Comparison of ENCODE assay signal across 21 cellular contexts in the genomic region with DNA sequence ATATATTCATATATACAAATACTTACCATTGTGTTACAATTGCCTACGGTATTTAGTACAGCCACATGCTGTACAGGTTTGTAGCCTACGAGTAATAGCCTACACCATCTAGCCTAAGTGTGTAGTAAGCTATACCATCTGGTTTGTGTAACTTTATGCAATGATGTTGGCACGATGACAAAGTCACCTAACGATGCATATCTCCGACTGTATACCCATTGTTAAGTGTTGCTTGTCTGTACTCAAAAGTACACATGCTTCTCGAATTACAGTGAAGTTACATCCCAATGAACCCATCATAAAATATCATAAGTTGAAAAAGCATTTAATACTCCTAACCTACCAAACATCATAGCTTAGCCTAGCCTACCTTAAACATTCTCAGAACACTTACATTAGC.
A peak's percentile ranks its signal among the peaks of the same experiment; 100 is the strongest.
DNase-seq lines count a peak whose midpoint lies in the region; ATAC-seq, FAIRE-seq and TF ChIP-seq lines count a peak whose summit lies in the region.
"Had no signal": no experiment of that assay in that cellular context is flagged by ENCODE, and none has a peak within 500 bp of the region (broad histone marks: within the 10 kb centered on the region; RNA-seq: fewer than 3 reads in every experiment).

No MANE protein-coding gene starts in this region.

- dilution Hi-C loops in mammary epithelial cell (cut with HindIII; ENCODE audit: low sequenced_read_pairs), result no loop called here

- H3K4me2 ChIP-seq in mammary epithelial cell (ENCODE audit: insufficient read depth, low read depth, low read length), result no peak overlapping the region

- 60% methylated on average over 6 of the region's 6 CpGs for WGBS in mammary epithelial cell (ENCODE audit: low coverage, missing lambda C conversion rate)

- TF ChIP-seq CTCF in MCF 10A (IDR thresholded peaks at IDR 0.05; ENCODE audit: unreplicated experiment), result no peak
- no peak for TF ChIP-seq CTCF in mammary epithelial cell (conservative IDR thresholded peaks at IDR 0.05 in 1 of 2, IDR thresholded peaks at IDR 0.05 in 1 of 2; ENCODE audit: extremely low read depth in 1 of 2, insufficient read depth in 1 of 2, low read depth in 1 of 2, low read length in 2 of 2)
- no peak for TF ChIP-seq CTCF in LNCaP clone FGC (IDR thresholded peaks at IDR 0.05; ENCODE audit: control insufficient read depth, extremely low read depth, insufficient read depth)
- TF ChIP-seq CTCF in CD4-positive, alpha-beta T cell (IDR thresholded peaks at IDR 0.05), result no peak

- H3K36me3 ChIP-seq in mammary epithelial cell (ENCODE audit: insufficient read depth, low read length), result no peaks in the 10 kb centered on the region

- no peak for TF ChIP-seq POLR2A in GM12891 (IDR thresholded peaks at IDR 0.05; ENCODE audit: low read depth, low read length)

- no peaks in the 10 kb centered on the region for H3K79me2 ChIP-seq in mammary epithelial cell (ENCODE audit: insufficient read depth, low read length)

- BruUV-seq in MCF 10A (replicated peaks; lab: Mats Ljungman, UMichigan) (no TSS peak), mammary epithelial cell (replicated peaks; lab: Mats Ljungman, UMichigan) (no TSS peak)

- no peaks in the 10 kb centered on the region for H3K9me3 Mint-ChIP-seq in MCF 10A (ENCODE audit: unreplicated experiment)
- no peaks in the 10 kb centered on the region for H3K9me3 Mint-ChIP-seq in CD4-positive, alpha-beta T cell

- in situ Hi-C loops in mammary epithelial cell (cut with MboI; ENCODE audit: low sequenced_read_pairs in 2 of 2), result no loop called here

- no peak overlapping the region for H3K9ac ChIP-seq in mammary epithelial cell (ENCODE audit: insufficient read depth, low read length)

- H4K20me1 ChIP-seq in mammary epithelial cell (ENCODE audit: insufficient read depth, low read length), result no peaks in the 10 kb centered on the region

- intact Hi-C loops in MCF 10A (cut with micrococcal nuclease) (no loop called here), mammary epithelial cell (cut with micrococcal nuclease) (no loop called here)
- intact Hi-C loops in CD4-positive, alpha-beta T cell (cut with DNase I, micrococcal nuclease), result no loop called here

- no peak for FAIRE-seq in GM12891 (lab: Jason Lieb, UNC)
- FAIRE-seq: HTR-8/SVneo, RCC 7860 had no signal

- no peaks in the 10 kb centered on the region for H3K27me3 ChIP-seq in mammary epithelial cell (ENCODE audit: insufficient read depth, low read length)
- no peaks in the 10 kb centered on the region for H3K27me3 ChIP-seq in CD4-positive, alpha-beta T cell (ENCODE audit: control insufficient read depth, insufficient read depth, low read length)

- H3K4me1 ChIP-seq in mammary epithelial cell (ENCODE audit: insufficient read depth, low read length), result no peaks in the 10 kb centered on the region

- POLR2A ChIA-PET in MCF 10A (lab: Yijun Ruan, JAX), result no interaction called here
- POLR2A ChIA-PET in CD4-positive, alpha-beta T cell (lab: Charles Lee), result no interaction called here

- DNase-seq in MCF 10A (ENCODE audit: unreplicated experiment) (peak; percentile 15), mammary epithelial cell (no peak), LNCaP clone FGC (ENCODE audit: low read depth) (peak; percentile 52), NCI-H510A treated with DMSO at 0.1 percent for 48 hours (lab: John Stamatoyannopoulos, UW) (peak; percentile 55), GM12891 (ENCODE audit: insufficient read length, low spot score) (no peak), GM19240 (ENCODE audit: insufficient read length, low spot score) (no peak)
- DNase-seq in CD4-positive, alpha-beta T cell, result no peak
- DNase-seq: C1 segment of cervical spinal cord; CD8-positive, alpha-beta T cell; DMS153; GOT3; HCEC 1CT; KBM-7; MM.1S; NCI-H1436; NCI-H187; NCI-H526; SIG-M5 had no signal

- H3K4me1 Mint-ChIP-seq in MCF 10A (ENCODE audit: insufficient read depth, unreplicated experiment), result no peaks in the 10 kb centered on the region
- H3K4me1 Mint-ChIP-seq in CD4-positive, alpha-beta T cell (ENCODE audit: low read depth), result no peaks in the 10 kb centered on the region

- H3K27me3 Mint-ChIP-seq in MCF 10A (ENCODE audit: insufficient read depth, unreplicated experiment), result no peaks in the 10 kb centered on the region
- H3K27me3 Mint-ChIP-seq in CD4-positive, alpha-beta T cell, result no peaks in the 10 kb centered on the region

- H3K4me3 ChIP-seq in mammary epithelial cell (replicated peaks in 1 of 3; ENCODE audit: insufficient read depth in 1 of 3, low read depth in 2 of 3, low read length in 3 of 3), result no peak overlapping the region
- no peak overlapping the region for H3K4me3 ChIP-seq in LNCaP clone FGC (ENCODE audit: low read depth, low read length)
- H3K4me3 ChIP-seq: SK-N-MC had no signal

- no peak overlapping the region for H3K4me3 Mint-ChIP-seq in MCF 10A (ENCODE audit: unreplicated experiment)
- H3K4me3 Mint-ChIP-seq in CD4-positive, alpha-beta T cell, result no peak overlapping the region
- H3K4me3 Mint-ChIP-seq: CD8-positive, alpha-beta T cell had no signal

- no peaks in the 10 kb centered on the region for H3K9me3 ChIP-seq in mammary epithelial cell (replicated peaks; ENCODE audit: insufficient read depth, low read length)
- H3K9me3 ChIP-seq in CD4-positive, alpha-beta T cell (ENCODE audit: control insufficient read depth, low read length), result no peaks in the 10 kb centered on the region

- CTCF ChIA-PET in MCF 10A (lab: Yijun Ruan, JAX) (no interaction called here), mammary epithelial cell (lab: Charles Lee; ENCODE audit: low non-redundant PET) (no interaction called here)
- CTCF ChIA-PET in CD4-positive, alpha-beta T cell (lab: Charles Lee), result no interaction called here

- H2AFZ ChIP-seq in mammary epithelial cell (ENCODE audit: low read depth, low read length), result no peak overlapping the region

- H3K36me3 Mint-ChIP-seq in MCF 10A (ENCODE audit: insufficient read depth, unreplicated experiment), result peaks cover 4% of the 10 kb centered on the region
- no peaks in the 10 kb centered on the region for H3K36me3 Mint-ChIP-seq in CD4-positive, alpha-beta T cell (ENCODE audit: low read depth)
- H3K36me3 Mint-ChIP-seq: CD8-positive, alpha-beta T cell had no signal

- no peak for ATAC-seq in CD4-positive, alpha-beta T cell (ENCODE audit: poor library complexity)
- ATAC-seq: CD8-positive, alpha-beta T cell had no signal

- no peak overlapping the region for H3K27ac ChIP-seq in mammary epithelial cell (ENCODE audit: insufficient read depth, low read depth, low read length)
- H3K27ac ChIP-seq in CD4-positive, alpha-beta T cell (ENCODE audit: low read depth, low read length), result no peak overlapping the region
- H3K27ac ChIP-seq: SK-N-MC had no signal

- H3K27ac Mint-ChIP-seq in MCF 10A (ENCODE audit: low read depth, unreplicated experiment), result no peak overlapping the region
- H3K27ac Mint-ChIP-seq in CD4-positive, alpha-beta T cell, result no peak overlapping the region
- H3K27ac Mint-ChIP-seq: CD8-positive, alpha-beta T cell had no signal

TF ChIP-seq in GM12891, 5 proteins besides CTCF, POLR2A, EP300 and RAD21:
- TF ChIP-seq POLR2AphosphoS5 (IDR thresholded peaks at IDR 0.05; ENCODE audit: low read depth, low read length) (no peak), TAF1 (IDR thresholded peaks at IDR 0.05; ENCODE audit: low read depth, low read length) (no peak), PAX5 (IDR thresholded peaks at IDR 0.05; ENCODE audit: insufficient read depth, low read length, severe bottlenecking) (no peak), SPI1 (IDR thresholded peaks at IDR 0.05; ENCODE audit: low read depth, low read length) (no peak)

Comparison
In these comparisons a context has a peak if more than half of its experiments do, and no peak if none do; other contexts are left out.
1. DNase-seq: peak in MCF 10A (single experiment), LNCaP clone FGC (single experiment) and NCI-H510A treated with DMSO at 0.1 percent for 48 hours (single experiment); none in mammary epithelial cell (single experiment), CD4-positive, alpha-beta T cell (0 of 10), GM12891 (single experiment) and GM19240 (single experiment).